9 cellular contexts compared by ENCODE assay signal in the genomic region with DNA sequence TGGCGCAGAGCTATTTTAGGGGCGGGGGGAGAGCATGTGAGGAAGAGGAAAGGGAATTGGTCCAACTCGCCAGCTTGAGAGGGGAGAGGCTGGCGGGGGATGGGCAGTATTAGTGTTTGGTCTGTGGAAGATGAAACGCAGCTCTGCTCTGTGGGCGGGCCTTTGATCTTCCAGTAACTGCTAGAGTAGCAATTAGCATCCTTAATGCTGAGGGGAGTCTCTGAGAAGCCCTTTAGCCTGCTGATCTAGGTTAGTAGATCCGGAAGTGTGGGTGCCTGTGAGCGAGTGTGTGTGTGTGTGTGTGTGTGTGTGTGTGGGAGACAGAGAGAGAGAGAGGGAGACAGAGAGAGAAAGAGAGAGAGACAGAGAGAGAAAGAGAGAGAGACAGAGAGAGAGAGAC.
A peak's percentile ranks its signal among the peaks of the same experiment; 100 is the strongest.
DNase-seq lines count a peak whose midpoint lies in the region; ATAC-seq, FAIRE-seq and TF ChIP-seq lines count a peak whose summit lies in the region.
"Had no signal": no experiment of that assay in that cellular context is flagged by ENCODE, and none has a peak within 500 bp of the region (broad histone marks: within the 10 kb centered on the region; RNA-seq: fewer than 3 reads in every experiment).

No MANE protein-coding gene starts in this region.

- no peaks in the 10 kb centered on the region for H3K36me3 ChIP-seq in bronchial epithelial cell (ENCODE audit: control insufficient read depth, insufficient read depth, low read length)
- H3K36me3 ChIP-seq: adrenal gland had no signal

- no peaks in the 10 kb centered on the region for H3K27me3 Mint-ChIP-seq in mesothelial cell of epicardium (ENCODE audit: low read depth)

- H3K4me3 ChIP-seq in bronchial epithelial cell (ENCODE audit: low read depth, low read length): no peak overlapping the region

- H3K27me3 ChIP-seq in bronchial epithelial cell (ENCODE audit: control insufficient read depth, insufficient read depth, low read length): no peaks in the 10 kb centered on the region

- peaks cover 11% of the 10 kb centered on the region for H3K4me1 Mint-ChIP-seq in mesothelial cell of epicardium

- DNase-seq in Right ventricle myocardium superior: no peak
- no peak for DNase-seq in cardiac septum (ENCODE audit: low spot score)
- peak; percentile 14 for DNase-seq in bronchial epithelial cell (ENCODE audit: low read depth)
- peak in 1 of 2 experiments; percentile 51 for DNase-seq in mesothelial cell of epicardium (ENCODE audit: low spot score in 2 of 2, unreplicated experiment in 2 of 2)
- peak; percentile 88 for DNase-seq in stimulated activated CD8-positive, alpha-beta memory T cell treated with anti-CD3 and anti-CD28 coated beads, Interleukin-4, amount 100 ng/mL, for 48 hours
- no peak for DNase-seq in LoVo (ENCODE audit: low spot score)

- FAIRE-seq in bronchial epithelial cell (lab: Jason Lieb, UNC): no peak

- TF ChIP-seq CTCF in VCaP (conservative IDR thresholded peaks at IDR 0.05): no peak
- no peak for TF ChIP-seq CTCF in bronchial epithelial cell (IDR thresholded peaks at IDR 0.05; ENCODE audit: insufficient read depth, low read length, severe bottlenecking)
- no peak for TF ChIP-seq CTCF in mesothelial cell of epicardium (IDR thresholded peaks at IDR 0.05; ENCODE audit: unreplicated experiment)

- H3K27ac Mint-ChIP-seq in mesothelial cell of epicardium: peak overlapping the region; percentile 7

- ATAC-seq in Right ventricle myocardium superior (ENCODE audit: poor library complexity) (peak; percentile 18), HG02840 (IDR thresholded peaks at IDR 0.05; ENCODE audit: low FRiP score, unreplicated experiment) (no peak)

- 0 out of 2 replicates have a peak overlapping the region, but pooled peaks have one; percentile 7 for H3K27ac ChIP-seq in VCaP
- H3K27ac ChIP-seq: adrenal gland had no signal

- no peaks in the 10 kb centered on the region for H3K9me3 Mint-ChIP-seq in mesothelial cell of epicardium

- H3K4me3 Mint-ChIP-seq in mesothelial cell of epicardium: peak overlapping the region; percentile 54

- H3K36me3 Mint-ChIP-seq in mesothelial cell of epicardium: no peaks in the 10 kb centered on the region

- intact Hi-C loops in Right ventricle myocardium superior (cut with DNase I) (no loop called here), cardiac septum (cut with DNase I) (no loop called here)

Comparison
In these comparisons a context has a peak if more than half of its experiments do, and no peak if none do; other contexts are left out.
1. DNase-seq: peak in bronchial epithelial cell (single experiment) and stimulated activated CD8-positive, alpha-beta memory T cell treated with anti-CD3 and anti-CD28 coated beads, Interleukin-4, amount 100 ng/mL, for 48 hours (single experiment); none in Right ventricle myocardium superior (single experiment), cardiac septum (single experiment) and LoVo (single experiment).